14 cellular contexts compared by ENCODE assay signal in genomic region chrX:97452283-97452682, GRCh38.
"Had no signal": no experiment of that assay in that cellular context is flagged by ENCODE, and none has a peak within 500 bp of the region (broad histone marks: within the 10 kb centered on the region; RNA-seq: fewer than 3 reads in every experiment).

No MANE protein-coding gene starts in this region.

- ATAC-seq: activated naive CD4-positive, alpha-beta T cell treated with anti-CD3 and anti-CD28 coated beads, Interleukin-2, amount 50 U/mL, for 72 hours; effector memory CD8-positive, alpha-beta T cell; left ventricle myocardium superior; psoas muscle; right lobe of liver had no signal

- H3K36me3 ChIP-seq: right lobe of liver, spleen had no signal

- H3K9me3 ChIP-seq: psoas muscle, right lobe of liver, spleen had no signal

- H3K4me1 ChIP-seq: psoas muscle, right lobe of liver, spleen had no signal

- DNase-seq: activated CD4-positive, alpha-beta T cell treated with anti-CD3 and anti-CD28 coated beads, Interleukin-2, amount 50 U/mL, for 1 hour; activated effector memory CD4-positive, alpha-beta T cell treated with Interleukin-2 at 50 U/mL for 16 hours; activated T-cell treated with anti-CD3 and anti-CD28 coated beads, Interleukin-2, amount 50 U/mL, for 24 hours; amniotic stem cell; effector memory CD8-positive, alpha-beta T cell; hippocampal formation; left ventricle myocardium superior; psoas muscle; right lobe of liver; spleen; stimulated activated CD4-positive, alpha-beta T cell treated with anti-CD3 and anti-CD28 coated beads, Interleukin-2, amount 100 ng/mL, for 24 hours; stimulated activated naive CD4-positive, alpha-beta T cell treated with Interleukin-2 at 50 U/mL for 16 hours; trophoblast cell had no signal

- H3K4me3 ChIP-seq: psoas muscle, right lobe of liver, spleen had no signal

- H3K27ac ChIP-seq: psoas muscle, right lobe of liver, spleen had no signal

- H3K27me3 ChIP-seq: right lobe of liver had no signal
